9 cellular contexts compared by ENCODE assay signal in the genomic region with DNA sequence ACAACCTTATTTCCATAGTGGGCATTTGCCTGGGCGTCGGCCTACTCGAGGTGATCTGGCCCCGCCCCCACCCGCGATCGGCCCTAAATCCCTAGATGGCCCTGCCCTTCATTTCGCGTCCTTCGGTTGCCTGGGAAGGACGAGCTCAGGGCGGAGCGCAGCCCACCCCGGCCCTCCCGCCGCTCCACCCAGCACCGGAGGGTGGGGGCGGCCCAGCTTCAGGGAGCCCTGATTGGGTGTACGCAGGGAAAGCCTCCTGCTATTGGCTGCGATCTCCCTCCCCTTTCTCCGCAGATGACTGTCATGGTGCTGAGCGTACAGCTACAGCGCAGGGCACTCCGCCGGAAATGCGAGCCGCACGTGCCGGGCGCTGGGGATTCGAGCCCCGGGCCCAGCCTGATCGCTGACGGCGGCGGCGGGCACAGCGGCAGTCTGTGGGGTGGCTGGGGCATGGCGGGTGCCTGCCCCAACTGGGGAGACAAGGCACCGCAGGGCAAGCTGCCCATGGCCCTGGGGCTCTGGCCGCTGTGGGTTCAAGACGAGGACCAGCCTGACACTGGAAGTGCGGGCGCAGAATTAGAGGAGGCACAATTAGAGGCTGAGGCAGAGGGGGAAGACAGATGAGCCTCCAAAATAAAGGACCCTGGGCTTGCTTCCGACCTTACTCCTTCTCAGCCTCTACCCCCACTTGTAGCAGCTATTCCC. TPM values are rescaled to one million over a fixed set of nuclear protein-coding genes. Genes with fewer than 3 reads are reported as not detected.
DNase-seq lines count a peak whose midpoint lies in the region; ATAC-seq and TF ChIP-seq lines count a peak whose summit lies in the region.
"Had no signal": no experiment of that assay in that cellular context is flagged by ENCODE, and none has a peak within 500 bp of the region (broad histone marks: within the 10 kb centered on the region; RNA-seq: fewer than 3 reads in every experiment).

No MANE protein-coding gene starts in this region.

- peaks cover 42% of the 10 kb centered on the region for H3K4me1 Mint-ChIP-seq in activated T-cell treated with anti-CD3 and anti-CD28 coated beads, Interleukin-2, amount 50 U/mL, for 4 hours (ENCODE audit: low read depth)

- peak overlapping the region; percentile 77 to 95 (median 89) for H3K27ac ChIP-seq in esophagus squamous epithelium
- peak overlapping the region; percentile 70 to 85 for H3K27ac ChIP-seq in uterus

- no peak overlapping the region for H3K4me3 Mint-ChIP-seq in activated T-cell treated with anti-CD3 and anti-CD28 coated beads, Interleukin-2, amount 50 U/mL, for 4 hours

- TF ChIP-seq POLR2A in esophagus squamous epithelium (IDR thresholded peaks at IDR 0.05) (peak in 3 of 4 donors; percentile 32 to 51 (median 33)), uterus (IDR thresholded peaks at IDR 0.05) (peak; percentile 56)

- DNase-seq in NT2/D1 (ENCODE audit: low read depth, low spot score) (peak; percentile 76), esophagus squamous epithelium (lab: John Stamatoyannopoulos, UW) (no peak), midbrain (lab: John Stamatoyannopoulos, UW) (peak; percentile 65), uterus (peak; percentile 88 to 89)
- DNase-seq in activated T-cell treated with anti-CD3 and anti-CD28 coated beads, Interleukin-2, amount 50 U/mL, for 4 hours = no peak
- DNase-seq in activated CD4-positive, alpha-beta T cell treated with anti-CD3 and anti-CD28 coated beads, Interleukin-2, amount 50 U/mL, for 4 hours = no peak

- peaks cover 3% of the 10 kb centered on the region; the same call in 1 of the 2 replicates for H3K4me1 ChIP-seq in ES-I3 (ENCODE audit: insufficient read depth, low read length)
- peaks cover 12% of the 10 kb centered on the region for H3K4me1 ChIP-seq in NT2/D1 (ENCODE audit: insufficient read depth, insufficient read length)
- peaks cover 19 to 52% (median 27%) of the 10 kb centered on the region in 3 donors for H3K4me1 ChIP-seq in esophagus squamous epithelium
- H3K4me1 ChIP-seq in uterus = peaks cover 0 to 4% of the 10 kb centered on the region in 2 donors

- 26 to 46% methylated on average over 1 to 6 of the region's 45 CpGs for WGBS in esophagus squamous epithelium, 2 donors

- peaks cover 20% of the 10 kb centered on the region for H3K36me3 Mint-ChIP-seq in activated T-cell treated with anti-CD3 and anti-CD28 coated beads, Interleukin-2, amount 50 U/mL, for 4 hours (ENCODE audit: insufficient read depth)

- H3K9ac ChIP-seq in ES-I3 (ENCODE audit: low read depth, low read length) (peak overlapping the region; percentile 72), NT2/D1 (ENCODE audit: insufficient read length, low read depth) (no peak overlapping the region)

- peaks cover 4% of the 10 kb centered on the region; the same call in 1 of the 2 replicates for H3K36me3 ChIP-seq in ES-I3 (ENCODE audit: insufficient read depth, low read length)
- peaks cover 66% of the 10 kb centered on the region for H3K36me3 ChIP-seq in NT2/D1 (ENCODE audit: insufficient read depth, insufficient read length, low read length)
- H3K36me3 ChIP-seq in esophagus squamous epithelium = peaks cover 0 to 36% (median 1%) of the 10 kb centered on the region in 3 donors
- H3K36me3 ChIP-seq in uterus = no peaks in the 10 kb centered on the region

- no peaks in the 10 kb centered on the region for H3K9me3 Mint-ChIP-seq in activated T-cell treated with anti-CD3 and anti-CD28 coated beads, Interleukin-2, amount 50 U/mL, for 4 hours

- no peak for TF ChIP-seq CTCF in esophagus squamous epithelium (IDR thresholded peaks at IDR 0.05)
- TF ChIP-seq CTCF in uterus (IDR thresholded peaks at IDR 0.05) = peak in 1 of 4 experiments; percentile 37

- intact Hi-C loops in esophagus squamous epithelium (cut with DNase I) (no loop called here), uterus (cut with DNase I; ENCODE audit: low total_unique reads) (no loop called here)

- H3K4me3 ChIP-seq in NT2/D1 (ENCODE audit: insufficient read length, low read depth) (no peak overlapping the region), esophagus squamous epithelium (peak overlapping the region; percentile 28 to 67 (median 46)), uterus (peak overlapping the region; percentile 35 to 53)

- no peaks in the 10 kb centered on the region for H3K9me3 ChIP-seq in ES-I3 (ENCODE audit: control insufficient read depth, insufficient read depth, low read length)
- no peaks in the 10 kb centered on the region for H3K9me3 ChIP-seq in NT2/D1 (ENCODE audit: insufficient read depth, low read length)
- H3K9me3 ChIP-seq in esophagus squamous epithelium = no peaks in the 10 kb centered on the region
- no peaks in the 10 kb centered on the region for H3K9me3 ChIP-seq in uterus

- H3K27me3 Mint-ChIP-seq in activated T-cell treated with anti-CD3 and anti-CD28 coated beads, Interleukin-2, amount 50 U/mL, for 4 hours (ENCODE audit: low read depth) = no peaks in the 10 kb centered on the region

- no peak for ATAC-seq in activated T-cell treated with anti-CD3 and anti-CD28 coated beads, Interleukin-2, amount 50 U/mL, for 4 hours
- ATAC-seq in GM18868 (IDR thresholded peaks at IDR 0.05; ENCODE audit: unreplicated experiment) = no peak

- no peaks in the 10 kb centered on the region for H3K27me3 ChIP-seq in NT2/D1 (ENCODE audit: insufficient read depth, insufficient read length)
- no peaks in the 10 kb centered on the region for H3K27me3 ChIP-seq in esophagus squamous epithelium
- H3K27me3 ChIP-seq in uterus = no peaks in the 10 kb centered on the region

RNA-seq across cellular contexts. Expression of a gene that starts 4.3 kb away (rescaled TPM):
- total RNA-seq in esophagus squamous epithelium = 10 to 100 TPM in 1 of 4 donors, 1 to 10 TPM in 3; 3.1 to 21.4 (median 5.3) TPM
- total RNA-seq in uterus = 10 to 100 TPM in 1 of 4 donors, 1 to 10 TPM in 3; 4.4 to 11.0 (median 7.8) TPM
- total RNA-seq in activated T-cell treated with anti-CD3 and anti-CD28 coated beads, Interleukin-2, amount 50 U/mL, for 4 hours = 100 to 1,000 TPM in 2 of 3 donors, 10 to 100 TPM in 1; 99.6 to 116 (median 106) TPM
- total RNA-seq: LHCN-M2 had no signal

RNA-seq across cellular contexts. Expression of a gene that starts 14.5 kb away (rescaled TPM):
- total RNA-seq in esophagus squamous epithelium (1 to 10 TPM in 1 of 4 donors, under 1 TPM in 2, not detected in 1; 0.13 to 1.5 (median 0.56) TPM), uterus (1 to 10 TPM in 1 of 4 donors, under 1 TPM in 2, not detected in 1; 0.55 to 7.5 (median 0.88) TPM)
- under 1 TPM; 0.20 to 0.92 (median 0.29) TPM for total RNA-seq in activated T-cell treated with anti-CD3 and anti-CD28 coated beads, Interleukin-2, amount 50 U/mL, for 4 hours

RNA-seq across cellular contexts. Expression of a gene that starts 22.7 kb away (rescaled TPM):
- total RNA-seq in esophagus squamous epithelium = 10 to 100 TPM in 2 of 4 donors, 1 to 10 TPM in 2; 3.8 to 12.4 (median 8.2) TPM
- total RNA-seq in uterus = 10 to 100 TPM; 21.8 to 83.2 (median 48.5) TPM
- total RNA-seq in activated T-cell treated with anti-CD3 and anti-CD28 coated beads, Interleukin-2, amount 50 U/mL, for 4 hours = under 1 TPM in 2 of 3 donors, not detected in 1; 0.16 to 0.33 TPM

RNA-seq across cellular contexts. Expression of a gene that starts 24.2 kb away (rescaled TPM):
- total RNA-seq in esophagus squamous epithelium = not detected
- total RNA-seq in uterus = 1 to 10 TPM in 1 of 4 donors, not detected in 3; 1.3 TPM
- total RNA-seq in activated T-cell treated with anti-CD3 and anti-CD28 coated beads, Interleukin-2, amount 50 U/mL, for 4 hours = not detected

RNA-seq across cellular contexts. Expression of a gene that starts 48.5 kb away (rescaled TPM):
- not detected for total RNA-seq in esophagus squamous epithelium
- total RNA-seq in uterus = under 1 TPM in 1 of 4 donors, not detected in 3; 0.55 TPM
- under 1 TPM; 0.24 to 0.48 (median 0.27) TPM for total RNA-seq in activated T-cell treated with anti-CD3 and anti-CD28 coated beads, Interleukin-2, amount 50 U/mL, for 4 hours
- total RNA-seq: LHCN-M2 had no signal

Comparison
In these comparisons a context has a peak if more than half of its experiments do, and no peak if none do; other contexts are left out.
1. DNase-seq: peak in NT2/D1 (single experiment), midbrain (single experiment) and uterus (2 of 2); none in esophagus squamous epithelium (single experiment), activated T-cell treated with anti-CD3 and anti-CD28 coated beads, Interleukin-2, amount 50 U/mL, for 4 hours (single experiment) and activated CD4-positive, alpha-beta T cell treated with anti-CD3 and anti-CD28 coated beads, Interleukin-2, amount 50 U/mL, for 4 hours (0 of 2).
2. RNA of a gene that starts 4.3 kb away (total RNA-seq): 99.6 to 116 TPM in activated T-cell treated with anti-CD3 and anti-CD28 coated beads, Interleukin-2, amount 50 U/mL, for 4 hours; 4.4 to 11.0 TPM in uterus and 3.1 to 21.4 TPM in esophagus squamous epithelium; every median in the first group is over 4 times any median in the second.